ENCODE assay signal across 32 cellular contexts in genomic region chr4:77566148-77566547, GRCh38. TPM values are rescaled to one million over a fixed set of nuclear protein-coding genes. Genes with fewer than 3 reads are reported as not detected.
"Had no signal": no experiment of that assay in that cellular context is flagged by ENCODE, and none has a peak within 500 bp of the region (broad histone marks: within the 10 kb centered on the region; RNA-seq: fewer than 3 reads in every experiment).

No MANE protein-coding gene starts in this region.

- DNase-seq: colonic mucosa; effector CD8-positive, alpha-beta T cell; endodermal cell; foreskin keratinocyte; heart left ventricle; hippocampal formation; left cardiac atrium; left ventricle myocardium inferior; lower lobe of right lung; natural killer cell; right cardiac atrium; small intestine; stimulated activated CD4-positive, alpha-beta T cell treated with anti-CD3 and anti-CD28 coated beads, Interleukin-15, amount 100 ng/mL, for 24 hours; stimulated activated CD4-positive, alpha-beta T cell treated with anti-CD3 and anti-CD28 coated beads, Interleukin-2, amount 100 ng/mL, for 48 hours; stimulated activated naive B cell treated with anti-CD40 and anti-IgM and Interleukin-4, amounts not matched to agents 10 μg/mL and 1 μg/mL and 100 μg/mL, for 72 hours; transverse colon; upper lobe of right lung; uterus had no signal

- H3K9me3 ChIP-seq: colonic mucosa, lower lobe of right lung, neutrophil, prostate gland, upper lobe of right lung, uterus had no signal

- H3K36me3 ChIP-seq: colonic mucosa, gastroesophageal sphincter, heart left ventricle, left ventricle myocardium inferior, lower lobe of right lung, neutrophil, prostate gland, transverse colon, upper lobe of right lung, uterus had no signal

- H3K27me3 ChIP-seq: colonic mucosa, gastroesophageal sphincter, heart left ventricle, neutrophil, transverse colon, upper lobe of right lung, uterus had no signal

- H3K4me3 Mint-ChIP-seq: dendritic cell treated with granulocyte-macrophage colony-stimulating factor and Interleukin-4, amounts not matched to agents 40 ng/mL and 50 ng/mL, for 4 days; endodermal cell; memory B cell; natural killer cell; neural crest cell; stimulated activated naive B cell treated with anti-CD40 and anti-IgM and Interleukin-4, amounts not matched to agents 10 μg/mL and 1 μg/mL and 100 μg/mL, for 72 hours; stimulated activated naive CD8-positive, alpha-beta T cell treated with anti-CD3 and anti-CD28 coated beads, Interleukin-15, Interleukin-2, amounts not matched to agents 100 ng/mL and 50 ng/mL, for 24 hours had no signal

- H3K79me2 ChIP-seq: parathyroid adenoma had no signal

- H3K4me1 Mint-ChIP-seq: endodermal cell; memory B cell; natural killer cell; neural crest cell; stimulated activated naive B cell treated with anti-CD40 and anti-IgM and Interleukin-4, amounts not matched to agents 10 μg/mL and 1 μg/mL and 100 μg/mL, for 72 hours had no signal

- H3K27me3 Mint-ChIP-seq: dendritic cell treated with granulocyte-macrophage colony-stimulating factor and Interleukin-4, amounts not matched to agents 40 ng/mL and 50 ng/mL, for 4 days had no signal

- H3K4me3 ChIP-seq: colonic mucosa, gastroesophageal sphincter, heart left ventricle, left ventricle myocardium inferior, lower lobe of right lung, prostate gland, transverse colon, upper lobe of right lung, uterus had no signal

- H2AFZ ChIP-seq: parathyroid adenoma had no signal

- H3K27ac ChIP-seq: colonic mucosa, epithelial cell of prostate, foreskin keratinocyte, heart left ventricle, left ventricle myocardium inferior, lower lobe of right lung, neutrophil, parathyroid adenoma, transverse colon, upper lobe of right lung, uterus had no signal

- H3K9me3 Mint-ChIP-seq: natural killer cell had no signal

- H3K9ac ChIP-seq: parathyroid adenoma had no signal

- H3K4me1 ChIP-seq: colonic mucosa, foreskin keratinocyte, parathyroid adenoma, uterus had no signal

- H3K36me3 Mint-ChIP-seq: memory B cell; natural killer cell; stimulated activated naive B cell treated with anti-CD40 and anti-IgM and Interleukin-4, amounts not matched to agents 10 μg/mL and 1 μg/mL and 100 μg/mL, for 72 hours had no signal

- H3K27ac Mint-ChIP-seq: dendritic cell treated with granulocyte-macrophage colony-stimulating factor and Interleukin-4, amounts not matched to agents 40 ng/mL and 50 ng/mL, for 4 days; endodermal cell; memory B cell; natural killer cell; stimulated activated naive B cell treated with anti-CD40 and anti-IgM and Interleukin-4, amounts not matched to agents 10 μg/mL and 1 μg/mL and 100 μg/mL, for 72 hours had no signal

RNA-seq across cellular contexts. Expression of gene CXCL13, which starts 39.5 kb away (rescaled TPM):
- total RNA-seq: chondrocyte, endodermal cell, fibroblast of lung, foreskin keratinocyte, gastroesophageal sphincter, kidney epithelial cell, left cardiac atrium, left ventricle myocardium inferior, lower lobe of right lung, mononuclear cell, natural killer cell, neural crest cell, osteoblast, right cardiac atrium, upper lobe of right lung had no signal
- polyA plus RNA-seq: fibroblast of lung, foreskin keratinocyte, heart left ventricle, right cardiac atrium had no signal
